Comparison of ENCODE assay signal across 2 cellular contexts in the genomic region with DNA sequence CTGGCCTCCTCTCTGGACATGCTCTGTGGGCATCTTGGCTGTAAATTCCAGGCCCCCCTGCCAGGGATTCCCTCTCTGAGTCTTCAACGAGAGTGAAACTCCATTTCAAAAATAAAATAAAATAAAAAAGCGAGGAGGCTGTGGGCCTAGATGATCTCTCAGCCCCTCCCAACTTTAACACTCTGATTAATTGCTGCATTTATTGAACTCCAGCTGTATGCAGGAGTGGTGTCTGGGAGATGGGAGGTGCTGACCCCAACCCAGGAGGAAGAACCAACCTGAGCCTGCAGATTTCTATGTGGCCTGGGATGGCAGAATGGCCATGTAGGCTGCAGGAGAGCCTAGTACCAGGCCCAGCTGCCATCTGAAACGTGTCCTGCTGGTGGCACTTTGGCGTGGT.
A peak's percentile ranks its signal among the peaks of the same experiment; 100 is the strongest.
TF ChIP-seq lines count a peak whose summit lies in the region.

No MANE protein-coding gene starts in this region.

TF ChIP-seq in K562, 482 proteins besides CTCF, POLR2A, EP300 and RAD21:
- no peak for TF ChIP-seq CBFA2T3 (IDR thresholded peaks at IDR 0.05)
- peak; percentile 85 for TF ChIP-seq ZKSCAN8 (CRISPR knock-in tag; IDR thresholded peaks at IDR 0.05)

TF ChIP-seq in HepG2, 621 proteins besides CTCF, POLR2A, EP300 and RAD21:
- TF ChIP-seq ZFY (CRISPR knock-in tag; IDR thresholded peaks at IDR 0.05): 0 out of 2 replicates have a peak, but pooled peaks have one; percentile 2
- peak; percentile 10; the same call in 1 of the 2 replicates for TF ChIP-seq ZNF614 (CRISPR knock-in tag; IDR thresholded peaks at IDR 0.05; ENCODE audit: borderline replicate concordance)
- TF ChIP-seq, protein P1, sequence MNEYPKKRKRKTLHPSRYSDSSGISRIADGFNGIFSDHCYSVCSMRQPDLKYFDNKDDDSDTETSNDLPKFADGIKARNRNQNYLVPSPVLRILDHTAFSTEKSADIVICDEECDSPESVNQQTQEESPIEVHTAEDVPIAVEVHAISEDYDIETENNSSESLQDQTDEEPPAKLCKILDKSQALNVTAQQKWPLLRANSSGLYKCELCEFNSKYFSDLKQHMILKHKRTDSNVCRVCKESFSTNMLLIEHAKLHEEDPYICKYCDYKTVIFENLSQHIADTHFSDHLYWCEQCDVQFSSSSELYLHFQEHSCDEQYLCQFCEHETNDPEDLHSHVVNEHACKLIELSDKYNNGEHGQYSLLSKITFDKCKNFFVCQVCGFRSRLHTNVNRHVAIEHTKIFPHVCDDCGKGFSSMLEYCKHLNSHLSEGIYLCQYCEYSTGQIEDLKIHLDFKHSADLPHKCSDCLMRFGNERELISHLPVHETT (CRISPR knock-in tag; conservative IDR thresholded peaks at IDR 0.05): no peak
- TF ChIP-seq ZNF343 (CRISPR knock-in tag; IDR thresholded peaks at IDR 0.05): no peak
- TF ChIP-seq ZKSCAN8 (CRISPR knock-in tag; IDR thresholded peaks at IDR 0.05; ENCODE audit: borderline replicate concordance): peak; percentile 89
